8 cellular contexts compared by ENCODE assay signal in genomic region chr9:3526166-3526902, GRCh38. TPM values are rescaled to one million over a fixed set of nuclear protein-coding genes. Genes with fewer than 3 reads are reported as not detected.
DNase-seq lines count a peak whose midpoint lies in the region; ATAC-seq and TF ChIP-seq lines count a peak whose summit lies in the region.

No MANE protein-coding gene starts in this region.

- H3K27ac ChIP-seq in parathyroid adenoma (peak overlapping the region; percentile 100), tibial artery (peak overlapping the region; percentile 99 to 100)

- no peaks in the 10 kb centered on the region for H3K27me3 ChIP-seq in parathyroid adenoma (ENCODE audit: control insufficient read depth, insufficient read depth, low read length)
- no peaks in the 10 kb centered on the region for H3K27me3 ChIP-seq in tibial artery

- peak; percentile 63 for TF ChIP-seq POLR2A in GM10847 (IDR thresholded peaks at IDR 0.05; ENCODE audit: extremely low read depth, insufficient read length)

- H3K4me2 ChIP-seq in parathyroid adenoma (ENCODE audit: low read length): peak overlapping the region; percentile 100

- peaks cover 31% of the 10 kb centered on the region for H3K4me1 Mint-ChIP-seq in activated naive CD8-positive, alpha-beta T cell treated with anti-CD3 and anti-CD28 coated beads, Interleukin-2, amount 10 ng/mL, durations not matched to agents 7 days and 5 days

- no peaks in the 10 kb centered on the region for H3K79me2 ChIP-seq in parathyroid adenoma

- peak; percentile 86 for DNase-seq in NCI-H1048 (lab: John Stamatoyannopoulos, UW)
- DNase-seq in SKM-1 treated with dmso at 0.1 percent for 144 hours (lab: John Stamatoyannopoulos, UW; ENCODE audit: unreplicated experiment): peak; percentile 80
- DNase-seq in activated naive CD8-positive, alpha-beta T cell treated with anti-CD3 and anti-CD28 coated beads, Interleukin-2, amount 10 ng/mL, durations not matched to agents 7 days and 5 days: peak; percentile 91
- DNase-seq in Right ventricle myocardium superior: peak; percentile 94
- DNase-seq in tibial artery: peak; percentile 85 to 92

- ATAC-seq in HG02610 (IDR thresholded peaks at IDR 0.05; ENCODE audit: unreplicated experiment) (peak; percentile 68), Right ventricle myocardium superior (ENCODE audit: poor library complexity) (peak; percentile 96)
- ATAC-seq in activated naive CD8-positive, alpha-beta T cell treated with anti-CD3 and anti-CD28 coated beads, Interleukin-2, amount 10 ng/mL, durations not matched to agents 7 days and 5 days (ENCODE audit: low read depth): peak; percentile 52

- TF ChIP-seq CTCF in parathyroid adenoma (IDR thresholded peaks at IDR 0.05) (no peak), tibial artery (IDR thresholded peaks at IDR 0.05) (no peak)

- H3K36me3 ChIP-seq in parathyroid adenoma (ENCODE audit: control insufficient read depth, insufficient read depth, low read length) (no peaks in the 10 kb centered on the region), tibial artery (no peaks in the 10 kb centered on the region)

- H3K9me3 ChIP-seq in parathyroid adenoma (ENCODE audit: control insufficient read depth, low read length) (no peaks in the 10 kb centered on the region), tibial artery (no peaks in the 10 kb centered on the region)

- H3K4me1 ChIP-seq in parathyroid adenoma (no peaks in the 10 kb centered on the region), tibial artery (peaks cover 0 to 20% (median 6%) of the 10 kb centered on the region in 4 donors)

- H3K27me3 Mint-ChIP-seq in activated naive CD8-positive, alpha-beta T cell treated with anti-CD3 and anti-CD28 coated beads, Interleukin-2, amount 10 ng/mL, durations not matched to agents 7 days and 5 days: no peaks in the 10 kb centered on the region

- intact Hi-C loops in Right ventricle myocardium superior (cut with DNase I) (no loop called here), tibial artery (cut with DNase I; ENCODE audit: low total_unique reads) (loop anchor here (10.0 kb wide), 2 partner anchors 682 to 902 kb away; partner anchors contain the start of genes PUM3 and VLDLR)

- peak overlapping the region; percentile 97 for H2AFZ ChIP-seq in parathyroid adenoma

- peak overlapping the region; percentile 90 for H3K4me3 Mint-ChIP-seq in activated naive CD8-positive, alpha-beta T cell treated with anti-CD3 and anti-CD28 coated beads, Interleukin-2, amount 10 ng/mL, durations not matched to agents 7 days and 5 days

- H3K36me3 Mint-ChIP-seq in activated naive CD8-positive, alpha-beta T cell treated with anti-CD3 and anti-CD28 coated beads, Interleukin-2, amount 10 ng/mL, durations not matched to agents 7 days and 5 days: peaks cover 9% of the 10 kb centered on the region

- H3K9me3 Mint-ChIP-seq in activated naive CD8-positive, alpha-beta T cell treated with anti-CD3 and anti-CD28 coated beads, Interleukin-2, amount 10 ng/mL, durations not matched to agents 7 days and 5 days: no peaks in the 10 kb centered on the region

- peak overlapping the region; percentile 97 for H3K27ac Mint-ChIP-seq in activated naive CD8-positive, alpha-beta T cell treated with anti-CD3 and anti-CD28 coated beads, Interleukin-2, amount 10 ng/mL, durations not matched to agents 7 days and 5 days

- H3K9ac ChIP-seq in parathyroid adenoma: peak overlapping the region; percentile 98

- POLR2A ChIA-PET in activated naive CD8-positive, alpha-beta T cell treated with anti-CD3 and anti-CD28 coated beads, Interleukin-2, amount 10 ng/mL, durations not matched to agents 7 days and 5 days (lab: Charles Lee): interaction anchor here (0.5 to 4.4 kb wide), 24 partner anchors 9 to 1924 kb away, joined by 3 to 61 read pairs (median 5); partner anchors contain the start of genes AK3, CD274, CDC37L1 and JAK2

- H3K4me3 ChIP-seq in parathyroid adenoma (ENCODE audit: low read depth, low read length): peak overlapping the region; percentile 100
- H3K4me3 ChIP-seq in tibial artery: peak overlapping the region; percentile 77 to 80

RNA-seq across cellular contexts. Expression of gene RFX3, which starts 0.5 kb away (rescaled TPM):
- 10 to 100 TPM; 13.5 to 16.2 TPM for total RNA-seq in activated naive CD8-positive, alpha-beta T cell treated with anti-CD3 and anti-CD28 coated beads, Interleukin-2, amount 10 ng/mL, durations not matched to agents 7 days and 5 days
- total RNA-seq in Right ventricle myocardium superior: 3.7 TPM

Comparison
In these comparisons a context has a peak if more than half of its experiments do, and no peak if none do; other contexts are left out.
1. Peak in every context shown above with its lines: DNase-seq, ATAC-seq, H3K4me3 ChIP-seq and H3K27ac ChIP-seq.